ENCODE assay signal across 19 cellular contexts in genomic region chr2:173924285-173924684, GRCh38.
"Had no signal": no experiment of that assay in that cellular context is flagged by ENCODE, and none has a peak within 500 bp of the region (broad histone marks: within the 10 kb centered on the region; RNA-seq: fewer than 3 reads in every experiment).

No MANE protein-coding gene starts in this region.

- H3K4me3 ChIP-seq: body of pancreas, colonic mucosa, hepatocyte, lung, pancreas, sigmoid colon, tibial nerve had no signal

- ATAC-seq: body of pancreas, foreskin keratinocyte, left lobe of liver, pancreas, WTC11 had no signal

- H3K27ac Mint-ChIP-seq: activated CD4-positive, alpha-beta T cell treated with anti-CD3 and anti-CD28 coated beads for 36 hours; T-helper 2 cell treated with Interferon-gamma antibody and Interleukin-4, amounts not matched to agents 5 μg/mL and 100 μg/mL, for 36 hours; WTC11 had no signal

- H3K36me3 ChIP-seq: colonic mucosa, pancreas, sigmoid colon, tibial nerve had no signal

- DNase-seq: activated CD4-positive, alpha-beta T cell treated with anti-CD3 and anti-CD28 coated beads for 36 hours; activated CD4-positive, alpha-beta T cell treated with anti-CD3 and anti-CD28 coated beads, Interleukin-2, amount 50 U/mL, for 48 hours; activated naive CD4-positive, alpha-beta T cell; body of pancreas; colonic mucosa; foreskin keratinocyte; kidney; pancreas; sigmoid colon; stimulated activated CD4-positive, alpha-beta T cell treated with anti-CD3 and anti-CD28 coated beads, Interleukin-4, amount 100 ng/mL, for 24 hours; stimulated activated naive CD4-positive, alpha-beta T cell treated with Interleukin-2 at 50 U/mL for 16 hours had no signal

- H3K4me1 ChIP-seq: colonic mucosa, foreskin keratinocyte had no signal

- H3K4me3 Mint-ChIP-seq: activated CD4-positive, alpha-beta T cell treated with anti-CD3 and anti-CD28 coated beads for 36 hours; T-helper 2 cell treated with Interferon-gamma antibody and Interleukin-4, amounts not matched to agents 5 μg/mL and 100 μg/mL, for 36 hours; WTC11 had no signal

- H3K9me3 ChIP-seq: body of pancreas, colonic mucosa, pancreas, sigmoid colon, tibial nerve had no signal

- H3K27me3 ChIP-seq: body of pancreas, colonic mucosa, foreskin keratinocyte, hepatocyte, pancreas, sigmoid colon, tibial nerve had no signal

- FAIRE-seq: pancreas, TTC549, urothelium cell line had no signal

- H3K4me1 Mint-ChIP-seq: WTC11 had no signal

- H2AFZ ChIP-seq: hepatocyte had no signal

- H3K27ac ChIP-seq: body of pancreas, colonic mucosa, foreskin keratinocyte, hepatocyte, pancreas, sigmoid colon, tibial nerve had no signal

- H3K27me3 Mint-ChIP-seq: activated CD4-positive, alpha-beta T cell treated with anti-CD3 and anti-CD28 coated beads for 36 hours had no signal

- H3K4me2 ChIP-seq: hepatocyte had no signal
